8 cellular contexts compared by ENCODE assay signal in genomic region chr16:69943241-69943970, GRCh38. TPM values are rescaled to one million over a fixed set of nuclear protein-coding genes. Genes with fewer than 3 reads are reported as not detected.
DNase-seq lines count a peak whose midpoint lies in the region; ATAC-seq, FAIRE-seq and TF ChIP-seq lines count a peak whose summit lies in the region.
"Not testable (repeated sequence)": the region's sequence is repeated elsewhere in the genome, so short reads cannot be mapped to it uniquely, and the experiment has no call there.

No MANE protein-coding gene starts in this region.

- not testable (repeated sequence) for H4K20me1 ChIP-seq in BLaER1

- H3K18ac ChIP-seq in neuronal stem cell (ENCODE audit: low read length): not testable (repeated sequence)

- 82 to 90% methylated on average over 10 to 12 of the region's 18 CpGs for WGBS in heart right ventricle, 2 donors
- no CpG with 5 or more reads among the region's 18 CpGs for WGBS in neuronal stem cell (ENCODE audit: extremely low coverage in 2 of 2, insufficient read length in 2 of 2, insufficient replicate concordance in 1 of 2), 2 donors

- H2BK120ac ChIP-seq in neuronal stem cell (ENCODE audit: low read depth, low read length): not testable (repeated sequence)

- not testable (repeated sequence) for H2BK5ac ChIP-seq in neuronal stem cell (ENCODE audit: low read length)

- not testable (repeated sequence) for H3K23ac ChIP-seq in neuronal stem cell (ENCODE audit: low read depth, low read length, poor library complexity)

- not testable (repeated sequence) for H4K8ac ChIP-seq in neuronal stem cell (ENCODE audit: low read depth, low read length)

- not testable (repeated sequence) for H3K4me3 ChIP-seq in BLaER1; heart right ventricle; neuronal stem cell (ENCODE audit: low read length in 2 of 2)

- peaks cover 39% of the 10 kb centered on the region for H3K36me3 ChIP-seq in BLaER1
- H3K36me3 ChIP-seq in heart right ventricle: peaks cover 0 to 44% (median 18%) of the 10 kb centered on the region in 9 donors
- peaks cover 8 to 25% of the 10 kb centered on the region in 2 donors for H3K36me3 ChIP-seq in neuronal stem cell (replicated peaks in 1 of 2; ENCODE audit: control insufficient read depth in 2 of 2, insufficient read depth in 2 of 2, low read length in 2 of 2)

- CTCF ChIA-PET in activated CD8-positive, alpha-beta memory T cell treated with anti-CD3 and anti-CD28 coated beads, Interleukin-2, amount 10 ng/mL, durations not matched to agents 7 days and 5 days (lab: Charles Lee): not testable (repeated sequence)

- not testable (repeated sequence) for H3K27me3 Mint-ChIP-seq in activated CD8-positive, alpha-beta memory T cell treated with anti-CD3 and anti-CD28 coated beads, Interleukin-2, amount 10 ng/mL, durations not matched to agents 7 days and 5 days; mesothelial cell of epicardium (ENCODE audit: low read depth)

- not testable (repeated sequence) for H3K4me1 Mint-ChIP-seq in activated CD8-positive, alpha-beta memory T cell treated with anti-CD3 and anti-CD28 coated beads, Interleukin-2, amount 10 ng/mL, durations not matched to agents 7 days and 5 days; mesothelial cell of epicardium

- H3K9me3 Mint-ChIP-seq in activated CD8-positive, alpha-beta memory T cell treated with anti-CD3 and anti-CD28 coated beads, Interleukin-2, amount 10 ng/mL, durations not matched to agents 7 days and 5 days (ENCODE audit: low read depth); mesothelial cell of epicardium: not testable (repeated sequence)

- H3K79me1 ChIP-seq in neuronal stem cell (ENCODE audit: low read depth, low read length): not testable (repeated sequence)

- peak overlapping the region; percentile 20; the same call in 1 of the 2 replicates for H3K9ac ChIP-seq in BLaER1
- H3K9ac ChIP-seq in neuronal stem cell (ENCODE audit: low read depth, low read length, poor library complexity): not testable (repeated sequence)

- not testable (repeated sequence) for ATAC-seq in activated CD8-positive, alpha-beta memory T cell treated with anti-CD3 and anti-CD28 coated beads, Interleukin-2, amount 10 ng/mL, durations not matched to agents 7 days and 5 days
- peak in 5 of 8 donors; percentile 41 to 69 (median 60) for ATAC-seq in heart right ventricle

- FAIRE-seq in endometrium (lab: Jason Lieb, UNC): peak; percentile 85

- intact Hi-C loops in heart right ventricle (cut with DNase I): not testable (repeated sequence)

- H3K4me1 ChIP-seq in BLaER1 (peaks cover 30% of the 10 kb centered on the region), neuronal stem cell (ENCODE audit: control insufficient read depth in 2 of 2, insufficient read depth in 1 of 2, low read depth in 1 of 2, low read length in 2 of 2) (peaks cover 21 to 25% of the 10 kb centered on the region in 2 donors)
- H3K4me1 ChIP-seq in heart right ventricle: not testable (repeated sequence)

- H3K4ac ChIP-seq in neuronal stem cell (ENCODE audit: low read length): not testable (repeated sequence)

- H3K9me3 ChIP-seq in BLaER1; heart right ventricle; neuronal stem cell (replicated peaks in 1 of 2; ENCODE audit: control insufficient read depth in 2 of 2, insufficient read depth in 1 of 2, low read depth in 1 of 2, low read length in 2 of 2): not testable (repeated sequence)

- not testable (repeated sequence) for H2BK15ac ChIP-seq in neuronal stem cell (ENCODE audit: low read length)

- H3K27me3 ChIP-seq in BLaER1; heart right ventricle; neuronal stem cell (ENCODE audit: control insufficient read depth in 3 of 3, insufficient read depth in 3 of 3, low read depth in 1 of 3, low read length in 3 of 3): not testable (repeated sequence)

- not testable (repeated sequence) for TF ChIP-seq CTCF in heart right ventricle (IDR thresholded peaks at IDR 0.05); mesothelial cell of epicardium (IDR thresholded peaks at IDR 0.05; ENCODE audit: unreplicated experiment)

- DNase-seq in EL (peak; percentile 12), NCI-H2107 treated with DMSO at 0.1 percent for 48 hours (lab: John Stamatoyannopoulos, UW; ENCODE audit: unreplicated experiment) (peak; percentile 70), neuronal stem cell (ENCODE audit: low spot score) (peak; percentile 64)
- DNase-seq in activated CD8-positive, alpha-beta memory T cell treated with anti-CD3 and anti-CD28 coated beads, Interleukin-2, amount 10 ng/mL, durations not matched to agents 7 days and 5 days: peak; percentile 2
- DNase-seq in heart right ventricle; mesothelial cell of epicardium (ENCODE audit: low spot score in 2 of 2, unreplicated experiment in 2 of 2): not testable (repeated sequence)

- H3K27ac ChIP-seq in BLaER1 (peak overlapping the region; percentile 64), neuronal stem cell (replicated peaks; ENCODE audit: low read length) (peak overlapping the region; percentile 66)
- H3K27ac ChIP-seq in heart right ventricle: not testable (repeated sequence)

- H2AFZ ChIP-seq in neuronal stem cell (ENCODE audit: low read length): not testable (repeated sequence)

- H2AK5ac ChIP-seq in neuronal stem cell (ENCODE audit: low read depth, low read length): not testable (repeated sequence)

- not testable (repeated sequence) for H2BK12ac ChIP-seq in neuronal stem cell (ENCODE audit: low read length)

- not testable (repeated sequence) for H3K36me3 Mint-ChIP-seq in activated CD8-positive, alpha-beta memory T cell treated with anti-CD3 and anti-CD28 coated beads, Interleukin-2, amount 10 ng/mL, durations not matched to agents 7 days and 5 days; mesothelial cell of epicardium

- H3K4me3 Mint-ChIP-seq in activated CD8-positive, alpha-beta memory T cell treated with anti-CD3 and anti-CD28 coated beads, Interleukin-2, amount 10 ng/mL, durations not matched to agents 7 days and 5 days; mesothelial cell of epicardium: not testable (repeated sequence)

- not testable (repeated sequence) for H3K14ac ChIP-seq in neuronal stem cell (ENCODE audit: low read length)

- H4K91ac ChIP-seq in neuronal stem cell (ENCODE audit: low read depth, low read length, poor library complexity): not testable (repeated sequence)

- H3K27ac Mint-ChIP-seq in activated CD8-positive, alpha-beta memory T cell treated with anti-CD3 and anti-CD28 coated beads, Interleukin-2, amount 10 ng/mL, durations not matched to agents 7 days and 5 days: not testable (repeated sequence)
- H3K27ac Mint-ChIP-seq in mesothelial cell of epicardium: peak overlapping the region; percentile 6

- peak overlapping the region; percentile 67 for H3K4me2 ChIP-seq in BLaER1
- H3K4me2 ChIP-seq in neuronal stem cell (ENCODE audit: insufficient read depth, low read length, poor library complexity, severe bottlenecking): not testable (repeated sequence)

RNA-seq across cellular contexts. Expression of gene CLEC18A, which starts 7.7 kb away (rescaled TPM):
- total RNA-seq in activated CD8-positive, alpha-beta memory T cell treated with anti-CD3 and anti-CD28 coated beads, Interleukin-2, amount 10 ng/mL, durations not matched to agents 7 days and 5 days: under 1 TPM; 0.29 to 0.61 TPM
- total RNA-seq in heart right ventricle (under 1 TPM in 8 of 10 donors, not detected in 2; 0.11 to 0.57 (median 0.30) TPM), mesothelial cell of epicardium (2.2 to 2.4 TPM (median 2.4 TPM) in 3 replicates)
- polyA plus RNA-seq in heart right ventricle: under 1 TPM; 0.30 to 0.59 TPM
- polyA plus RNA-seq in neuronal stem cell (2013, experiment 1 of 2): 8.0 TPM
- polyA plus RNA-seq in neuronal stem cell (2013, experiment 2 of 2): 7.0 TPM
